Comparison of ENCODE assay signal across 12 cellular contexts in the genomic region with DNA sequence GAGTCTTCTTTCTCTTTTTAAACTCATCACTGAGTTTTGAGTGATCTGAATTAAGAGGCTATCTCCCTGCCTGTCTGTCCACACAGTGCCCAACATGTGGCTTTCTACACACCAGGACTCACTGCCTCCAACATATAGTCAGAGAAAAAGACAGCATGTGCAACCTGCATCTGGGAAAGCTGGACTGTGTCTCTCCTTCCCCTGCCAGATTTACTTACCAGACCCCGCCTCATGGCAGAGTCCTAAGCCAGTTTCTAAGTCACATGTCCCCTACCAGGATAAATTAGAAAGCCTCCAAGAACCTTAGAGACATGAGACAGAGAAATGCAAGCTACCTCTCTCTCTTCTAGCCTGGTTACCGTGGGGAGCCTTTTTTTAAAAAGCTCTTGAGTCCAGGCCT. TPM values are rescaled to one million over a fixed set of nuclear protein-coding genes. Genes with fewer than 3 reads are reported as not detected.
DNase-seq lines count a peak whose midpoint lies in the region; ATAC-seq and TF ChIP-seq lines count a peak whose summit lies in the region.
"Had no signal": no experiment of that assay in that cellular context is flagged by ENCODE, and none has a peak within 500 bp of the region (broad histone marks: within the 10 kb centered on the region; RNA-seq: fewer than 3 reads in every experiment).

No MANE protein-coding gene starts in this region.

- H3K27ac ChIP-seq in BLaER1: no peak overlapping the region; the same call in 1 of the 2 replicates
- H3K27ac ChIP-seq in OCI-LY1 (ENCODE audit: low read depth, low read length, poor library complexity, severe bottlenecking): peak overlapping the region; percentile 83
- peak overlapping the region; percentile 17 for H3K27ac ChIP-seq in epithelial cell of prostate
- peak overlapping the region; percentile 98 for H3K27ac ChIP-seq in trophoblast cell (ENCODE audit: low read depth, low read length)

- H2AK5ac ChIP-seq in trophoblast cell (ENCODE audit: low read length): no peak overlapping the region

- H2BK12ac ChIP-seq in trophoblast cell (ENCODE audit: low read length): peak overlapping the region; percentile 80

- H3K36me3 ChIP-seq in BLaER1 (no peaks in the 10 kb centered on the region), OCI-LY1 (ENCODE audit: insufficient read depth, low read length) (peaks cover 3% of the 10 kb centered on the region; the same call in 1 of the 2 replicates), trophoblast cell (ENCODE audit: control insufficient read depth in 1 of 2, insufficient read depth in 2 of 2, low read length in 2 of 2) (peaks cover 3 to 5% of the 10 kb centered on the region in 2 experiments)

- H3K27me3 ChIP-seq in BLaER1 (no peaks in the 10 kb centered on the region), OCI-LY1 (ENCODE audit: insufficient read depth, low read length) (no peaks in the 10 kb centered on the region), trophoblast cell (ENCODE audit: insufficient read depth, low read length) (no peaks in the 10 kb centered on the region)

- DNase-seq in epithelial cell of prostate (ENCODE audit: low read depth, low spot score): no peak
- no peak for DNase-seq in trophoblast cell
- DNase-seq in NCI-H526 treated with DMSO at 0.1 percent for 48 hours (lab: John Stamatoyannopoulos, UW): no peak
- DNase-seq in NCI-H2171 (lab: John Stamatoyannopoulos, UW): no peak
- DNase-seq: activated CD4-positive, CD25-positive, alpha-beta regulatory T cell; left colon; NCI-H1694 treated with DMSO at 0.1 percent for 48 hours; RPMI8226 had no signal

- H3F3A ChIP-seq in OCI-LY1 (ENCODE audit: insufficient read depth, low read length): no peaks in the 10 kb centered on the region

- H2AFZ ChIP-seq in OCI-LY1 (ENCODE audit: low read length) (no peak overlapping the region), trophoblast cell (ENCODE audit: insufficient read depth, low read length, poor library complexity) (no peak overlapping the region)

- H4K8ac ChIP-seq in trophoblast cell (ENCODE audit: low read depth, low read length): no peak overlapping the region

- H3K4me3 ChIP-seq in BLaER1: no peak overlapping the region
- no peak overlapping the region for H3K4me3 ChIP-seq in OCI-LY1 (ENCODE audit: low read depth, low read length, poor library complexity, severe bottlenecking)
- no peak overlapping the region for H3K4me3 ChIP-seq in trophoblast cell (ENCODE audit: low read depth, low read length)

- no CpG with 5 or more reads among the region's 2 CpGs for WGBS in trophoblast cell (ENCODE audit: extremely low coverage, insufficient coverage, insufficient read length)

- no peaks in the 10 kb centered on the region for H3K9me2 ChIP-seq in OCI-LY1 (ENCODE audit: low read depth, low read length)

- peaks cover 35% of the 10 kb centered on the region for H3K79me1 ChIP-seq in trophoblast cell (ENCODE audit: low read length)

- no peak for TF ChIP-seq CTCF in OCI-LY1 (IDR thresholded peaks at IDR 0.05; ENCODE audit: low read length)

- H3K9me3 ChIP-seq in BLaER1: no peaks in the 10 kb centered on the region
- H3K9me3 ChIP-seq in OCI-LY1 (ENCODE audit: low read length): no peaks in the 10 kb centered on the region
- H3K9me3 ChIP-seq in trophoblast cell (ENCODE audit: insufficient read depth, low read depth, low read length): no peaks in the 10 kb centered on the region

- H4K91ac ChIP-seq in trophoblast cell (ENCODE audit: low read depth, low read length): peak overlapping the region; percentile 61

- H3K79me2 ChIP-seq in OCI-LY1 (ENCODE audit: insufficient read depth, low read length): peaks cover 20% of the 10 kb centered on the region
- peaks cover 31% of the 10 kb centered on the region for H3K79me2 ChIP-seq in trophoblast cell (ENCODE audit: control insufficient read depth, insufficient read depth, low read length, poor library complexity)

- peak overlapping the region; percentile 64 for H3K14ac ChIP-seq in trophoblast cell (ENCODE audit: low read length)

- H4K12ac ChIP-seq in trophoblast cell (ENCODE audit: low read depth, low read length): no peak overlapping the region

- ATAC-seq in HG02571 (IDR thresholded peaks at IDR 0.05; ENCODE audit: unreplicated experiment): no peak
- no peak for ATAC-seq in GM19351 (IDR thresholded peaks at IDR 0.05; ENCODE audit: unreplicated experiment)
- ATAC-seq: left colon had no signal

- H4K20me1 ChIP-seq in BLaER1: peaks cover 17% of the 10 kb centered on the region
- no peaks in the 10 kb centered on the region for H4K20me1 ChIP-seq in OCI-LY1 (ENCODE audit: insufficient read depth, low read length)

- H2BK120ac ChIP-seq in trophoblast cell (ENCODE audit: insufficient read depth, low read length, poor library complexity): peak overlapping the region; percentile 76

- peak overlapping the region; percentile 22 for H2BK5ac ChIP-seq in trophoblast cell (ENCODE audit: low read depth, low read length, poor library complexity)

- H3K9ac ChIP-seq in BLaER1 (no peak overlapping the region), OCI-LY1 (ENCODE audit: low read length) (peak overlapping the region; percentile 0; the same call in 1 of the 2 replicates), trophoblast cell (ENCODE audit: low read length) (no peak overlapping the region)

- H3K4me1 ChIP-seq in BLaER1 (peaks cover 60% of the 10 kb centered on the region), OCI-LY1 (ENCODE audit: insufficient read depth, low read length, severe bottlenecking) (peaks cover 82% of the 10 kb centered on the region), trophoblast cell (ENCODE audit: control insufficient read depth in 1 of 2, insufficient read depth in 2 of 2, low read length in 2 of 2) (peaks cover 27 to 38% of the 10 kb centered on the region in 2 experiments)

- H3K4me2 ChIP-seq in BLaER1 (peak overlapping the region; percentile 18), OCI-LY1 (ENCODE audit: low read length) (no peak overlapping the region), trophoblast cell (ENCODE audit: low read length) (no peak overlapping the region)

- H3K4ac ChIP-seq in trophoblast cell (ENCODE audit: low read depth, low read length): no peak overlapping the region

- peak overlapping the region; percentile 9 for H3K18ac ChIP-seq in trophoblast cell (ENCODE audit: low read length)

- H3K23ac ChIP-seq in trophoblast cell (ENCODE audit: low read length): no peak overlapping the region

RNA-seq across cellular contexts. Expression of a gene that starts 2.7 kb away (rescaled TPM):
- polyA plus RNA-seq in trophoblast cell (2013): 47.8 and 51.3 TPM in 2 replicates

RNA-seq across cellular contexts. Expression of a gene that starts 49.3 kb away (rescaled TPM):
- polyA plus RNA-seq in trophoblast cell (2013): 4.7 and 4.8 TPM in 2 replicates
